ENCODE assay signal across 9 cellular contexts in genomic region chr17:31581022-31581483, GRCh38.
DNase-seq lines count a peak whose midpoint lies in the region; ATAC-seq and TF ChIP-seq lines count a peak whose summit lies in the region.
"Had no signal": no experiment of that assay in that cellular context is flagged by ENCODE, and none has a peak within 500 bp of the region (broad histone marks: within the 10 kb centered on the region; RNA-seq: fewer than 3 reads in every experiment).

No MANE protein-coding gene starts in this region.

- H3K4me3 Mint-ChIP-seq in MCF 10A (ENCODE audit: unreplicated experiment): peak overlapping the region; percentile 37
- H3K4me3 Mint-ChIP-seq: IgD-negative memory B cell had no signal

- TF ChIP-seq CTCF in MCF 10A (IDR thresholded peaks at IDR 0.05; ENCODE audit: unreplicated experiment) (no peak), OCI-LY7 (conservative IDR thresholded peaks at IDR 0.05; ENCODE audit: low read length) (no peak)

- no peaks in the 10 kb centered on the region for H3K9me3 ChIP-seq in OCI-LY7 (ENCODE audit: low read length)

- no peaks in the 10 kb centered on the region for H3K9me3 Mint-ChIP-seq in MCF 10A (ENCODE audit: unreplicated experiment)
- H3K9me3 Mint-ChIP-seq: IgD-negative memory B cell had no signal

- CTCF ChIA-PET in MCF 10A (lab: Yijun Ruan, JAX): interaction anchor here (0.6 to 1.5 kb wide), 3 partner anchors 8 to 259 kb away, joined by 3 to 5 read pairs (median 4); no protein-coding TSS in a partner anchor
- CTCF ChIA-PET in OCI-LY7 (lab: Charles Lee; ENCODE audit: unreplicated experiment): no interaction called here

- no peak overlapping the region for H3K4me3 ChIP-seq in OCI-LY7 (ENCODE audit: low read depth, low read length, poor library complexity, severe bottlenecking)

- H3K27ac ChIP-seq in temporal lobe (ENCODE audit: low read depth, low read length): peak overlapping the region; percentile 31
- no peak overlapping the region for H3K27ac ChIP-seq in OCI-LY7 (ENCODE audit: low read depth, low read length, poor library complexity, severe bottlenecking)

- H3K79me2 ChIP-seq in OCI-LY7 (ENCODE audit: insufficient read depth, low read depth, low read length): no peaks in the 10 kb centered on the region

- no peak overlapping the region for H3K4me2 ChIP-seq in OCI-LY7 (ENCODE audit: low read length)

- peak; percentile 95 for DNase-seq in LHCN-M2 (ENCODE audit: low read depth)
- DNase-seq in MCF 10A (ENCODE audit: unreplicated experiment): peak; percentile 91
- peak; percentile 63 to 70 for DNase-seq in left colon
- no peak for DNase-seq in OCI-LY7 (ENCODE audit: low spot score)
- no peak for DNase-seq in NCI-H146 (lab: John Stamatoyannopoulos, UW)
- DNase-seq in NCI-H187 (lab: John Stamatoyannopoulos, UW): no peak

- H3K27ac Mint-ChIP-seq in MCF 10A (ENCODE audit: low read depth, unreplicated experiment): peak overlapping the region; percentile 54

- POLR2A ChIA-PET in MCF 10A (lab: Yijun Ruan, JAX): interaction anchor here (0.7 to 3.8 kb wide), 10 partner anchors 9 to 246 kb away, joined by 3 to 16 read pairs (median 6); no protein-coding TSS in a partner anchor
- POLR2A ChIA-PET in OCI-LY7 (lab: Charles Lee): interaction anchor here (0.6 kb wide), 1 partner anchor 244 kb away, joined by 4 read pairs; no protein-coding TSS in a partner anchor

- no TSS peak for BruUV-seq in MCF 10A (replicated peaks; lab: Mats Ljungman, UMichigan)
- BruUV-seq in OCI-LY7 (replicated peaks; lab: Mats Ljungman, UMichigan): no TSS peak

- H4K20me1 ChIP-seq in OCI-LY7 (ENCODE audit: insufficient read depth, low read length): no peaks in the 10 kb centered on the region

- intact Hi-C loops in MCF 10A (cut with micrococcal nuclease): loop anchor here (1.0 kb wide), 1 partner anchor 15 kb away; no protein-coding TSS in a partner anchor
- intact Hi-C loops in left colon (cut with DNase I, micrococcal nuclease): no loop called here
- intact Hi-C loops in OCI-LY7 (cut with micrococcal nuclease; ENCODE audit: unreplicated experiment): no loop called here

- H3K4me1 Mint-ChIP-seq in MCF 10A (ENCODE audit: insufficient read depth, unreplicated experiment): peaks cover 53% of the 10 kb centered on the region

- no peaks in the 10 kb centered on the region for H3K9me2 ChIP-seq in OCI-LY7 (ENCODE audit: insufficient read depth, low read length)

- H3K27me3 Mint-ChIP-seq in MCF 10A (ENCODE audit: insufficient read depth, unreplicated experiment): no peaks in the 10 kb centered on the region
- H3K27me3 Mint-ChIP-seq: IgD-negative memory B cell had no signal

- ATAC-seq in left colon: peak; percentile 87
- no peak for ATAC-seq in GM19324 (IDR thresholded peaks at IDR 0.05; ENCODE audit: low FRiP score, unreplicated experiment)

- H2AFZ ChIP-seq in OCI-LY7 (ENCODE audit: low read length): no peak overlapping the region

- no peaks in the 10 kb centered on the region for H3K36me3 Mint-ChIP-seq in MCF 10A (ENCODE audit: insufficient read depth, unreplicated experiment)
- H3K36me3 Mint-ChIP-seq: IgD-negative memory B cell had no signal

- no peaks in the 10 kb centered on the region for H3K36me3 ChIP-seq in OCI-LY7 (ENCODE audit: insufficient read depth, low read length)

- H3K4me1 ChIP-seq in OCI-LY7 (ENCODE audit: insufficient read depth, low read length, poor library complexity, severe bottlenecking): no peaks in the 10 kb centered on the region

Comparison
In these comparisons a context has a peak if more than half of its experiments do, and no peak if none do; other contexts are left out.
1. DNase-seq: peak in LHCN-M2 (single experiment), MCF 10A (single experiment) and left colon (2 of 2); none in OCI-LY7 (single experiment), NCI-H146 (single experiment) and NCI-H187 (0 of 2).